1 cellular context compared by ENCODE assay signal in the genomic region with DNA sequence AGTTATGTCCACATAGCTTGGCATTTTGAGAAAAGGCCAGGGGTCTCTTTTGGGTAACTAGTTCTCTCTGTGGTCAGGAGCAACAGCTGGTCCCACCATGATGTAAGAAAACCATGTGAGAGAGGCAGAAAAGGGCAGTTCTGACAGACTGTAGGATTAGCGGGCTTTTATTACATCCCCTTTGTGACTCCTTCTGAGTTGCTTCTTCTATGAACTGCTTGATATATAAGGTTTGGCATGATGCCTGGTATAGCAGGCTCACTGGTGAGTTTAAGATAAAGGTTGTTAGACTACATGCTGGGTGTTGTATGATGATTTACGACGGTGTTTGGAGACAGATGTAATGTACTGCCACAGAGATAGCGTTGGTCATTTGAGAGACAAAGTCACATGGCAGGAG.
TF ChIP-seq lines count a peak whose summit lies in the region.

No MANE protein-coding gene starts in this region.

TF ChIP-seq in HEK293, 187 proteins besides CTCF, POLR2A, EP300 and RAD21 (continued from another document):
- TF ChIP-seq ZBTB6 (tag by site-specific recombination; IDR thresholded peaks at IDR 0.05) = no peak
